In the genomic region with DNA sequence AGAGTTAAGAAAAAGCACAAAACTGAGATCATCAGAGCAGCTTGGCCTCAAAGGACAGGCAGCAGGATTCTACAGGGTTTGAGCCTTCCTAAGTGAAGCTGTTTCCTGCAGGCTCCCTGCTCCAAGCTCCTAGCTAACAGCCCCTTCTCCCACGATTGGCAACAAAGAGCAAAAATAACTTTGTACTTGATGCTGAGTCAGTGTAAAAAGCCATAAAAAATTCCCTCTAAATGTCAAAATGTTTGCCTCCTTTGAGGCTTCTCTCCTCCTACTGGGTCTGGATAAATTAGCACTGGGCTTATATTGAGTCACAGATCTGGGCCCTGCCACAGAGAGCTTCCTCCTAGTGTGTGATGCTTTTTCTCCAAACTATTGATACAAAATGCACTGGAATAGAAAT, we compare ENCODE assay signal across 13 cellular contexts.
DNase-seq lines count a peak whose midpoint lies in the region; ATAC-seq and TF ChIP-seq lines count a peak whose summit lies in the region.
"Had no signal": no experiment of that assay in that cellular context is flagged by ENCODE, and none has a peak within 500 bp of the region (broad histone marks: within the 10 kb centered on the region; RNA-seq: fewer than 3 reads in every experiment).

No MANE protein-coding gene starts in this region.

- no peaks in the 10 kb centered on the region for H4K20me1 ChIP-seq in GM23248 (ENCODE audit: insufficient read depth)

- no peaks in the 10 kb centered on the region for H3K9me3 ChIP-seq in GM23248 (ENCODE audit: low read depth)
- H3K9me3 ChIP-seq: breast epithelium had no signal

- H3F3A ChIP-seq in GM23248 (ENCODE audit: insufficient read depth) = peaks cover 34% of the 10 kb centered on the region

- no peak overlapping the region for H3K4me3 ChIP-seq in GM23248
- no peak overlapping the region for H3K4me3 ChIP-seq in astrocyte of the cerebellum (ENCODE audit: low read depth, low read length)
- H3K4me3 ChIP-seq: breast epithelium had no signal

- in situ Hi-C loops in GM23248 (cut with MboI) (no loop called here), astrocyte of the cerebellum (cut with HindIII; ENCODE audit: low sequenced_read_pairs) (no loop called here)

- no peaks in the 10 kb centered on the region for H3K27me3 ChIP-seq in GM23248 (replicated peaks; ENCODE audit: insufficient read depth)
- H3K27me3 ChIP-seq: breast epithelium had no signal

- TF ChIP-seq CTCF in astrocyte of the cerebellum (IDR thresholded peaks at IDR 0.05; ENCODE audit: low read depth, low read length, missing control alignments) = no peak

- DNase-seq in GM23248 = peak; percentile 75
- DNase-seq in astrocyte of the cerebellum (ENCODE audit: low read depth) = peak; percentile 37
- peak; percentile 53 for DNase-seq in hepatic stellate cell (ENCODE audit: low spot score)
- peak; percentile 39 for DNase-seq in superior temporal gyrus (ENCODE audit: extremely low spot score)
- no peak for DNase-seq in DMS79 (lab: John Stamatoyannopoulos, UW)
- no peak for DNase-seq in NCI-H1436 (lab: John Stamatoyannopoulos, UW)
- DNase-seq: activated T-cell treated with anti-CD3 and anti-CD28 coated beads, Interleukin-2, amount 50 U/mL, for 4 hours; NCI-H146; substantia nigra had no signal

- no peak for ATAC-seq in GM19452 (IDR thresholded peaks at IDR 0.05; ENCODE audit: unreplicated experiment)
- ATAC-seq in GM19395 (IDR thresholded peaks at IDR 0.05; ENCODE audit: unreplicated experiment) = no peak
- ATAC-seq: activated T-cell treated with anti-CD3 and anti-CD28 coated beads, Interleukin-2, amount 50 U/mL, for 4 hours; HCT116 had no signal

- no peaks in the 10 kb centered on the region for H3K36me3 ChIP-seq in GM23248 (ENCODE audit: low read depth)
- H3K36me3 ChIP-seq: breast epithelium had no signal

- 0 to 5% methylated on average over 1 of the region's 1 CpG for WGBS in GM23248 (ENCODE audit: low coverage in 1 of 2, low lambda C conversion rate in 2 of 2, missing lambda C conversion rate in 2 of 2), 2 experiments

- 0 out of 2 replicates have a peak overlapping the region, but pooled peaks have one; percentile 2 for H3K9ac ChIP-seq in GM23248

- no peaks in the 10 kb centered on the region for H3K79me2 ChIP-seq in GM23248 (ENCODE audit: insufficient read depth)

- H3K4me2 ChIP-seq in GM23248 (ENCODE audit: unreplicated experiment) = peak overlapping the region; percentile 41

- H3K4me1 ChIP-seq in GM23248 (ENCODE audit: insufficient read depth) = peaks cover 25% of the 10 kb centered on the region
- H3K4me1 ChIP-seq: breast epithelium had no signal

- H3K9me2 ChIP-seq in GM23248 (ENCODE audit: insufficient read depth) = no peaks in the 10 kb centered on the region

- H2AFZ ChIP-seq in GM23248 = peak overlapping the region; percentile 28

- peak overlapping the region; percentile 51 for H3K27ac ChIP-seq in GM23248
- H3K27ac ChIP-seq: breast epithelium had no signal

Comparison
In these comparisons a context has a peak if more than half of its experiments do, and no peak if none do; other contexts are left out.
1. DNase-seq: peak in GM23248 (single experiment), astrocyte of the cerebellum (single experiment), hepatic stellate cell (single experiment) and superior temporal gyrus (single experiment); none in DMS79 (single experiment) and NCI-H1436 (single experiment).